ENCODE assay signal across 2 cellular contexts in the genomic region with DNA sequence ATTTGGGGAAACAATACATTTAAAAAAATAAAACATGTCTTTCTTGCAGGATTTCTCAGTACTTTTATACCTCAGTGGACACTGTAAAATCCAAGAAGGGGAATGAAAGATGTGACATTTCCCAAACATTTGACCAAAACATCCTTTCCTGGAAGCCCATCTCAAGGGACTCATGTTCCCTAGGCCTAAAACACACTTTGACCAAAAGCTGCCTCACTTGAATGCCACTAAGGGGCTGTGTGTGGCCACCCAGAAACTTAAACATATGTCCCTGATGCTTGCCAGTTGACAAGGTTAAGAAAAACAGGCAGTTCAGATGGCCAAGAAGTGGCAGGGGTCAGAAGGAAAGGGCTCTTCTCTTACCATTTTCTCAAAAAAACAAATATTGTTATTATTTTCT.
TF ChIP-seq lines count a peak whose summit lies in the region.

No MANE protein-coding gene starts in this region.

TF ChIP-seq in liver, 16 proteins besides CTCF, POLR2A, EP300 and RAD21 (continued from another document):
- TF ChIP-seq, protein P1, sequence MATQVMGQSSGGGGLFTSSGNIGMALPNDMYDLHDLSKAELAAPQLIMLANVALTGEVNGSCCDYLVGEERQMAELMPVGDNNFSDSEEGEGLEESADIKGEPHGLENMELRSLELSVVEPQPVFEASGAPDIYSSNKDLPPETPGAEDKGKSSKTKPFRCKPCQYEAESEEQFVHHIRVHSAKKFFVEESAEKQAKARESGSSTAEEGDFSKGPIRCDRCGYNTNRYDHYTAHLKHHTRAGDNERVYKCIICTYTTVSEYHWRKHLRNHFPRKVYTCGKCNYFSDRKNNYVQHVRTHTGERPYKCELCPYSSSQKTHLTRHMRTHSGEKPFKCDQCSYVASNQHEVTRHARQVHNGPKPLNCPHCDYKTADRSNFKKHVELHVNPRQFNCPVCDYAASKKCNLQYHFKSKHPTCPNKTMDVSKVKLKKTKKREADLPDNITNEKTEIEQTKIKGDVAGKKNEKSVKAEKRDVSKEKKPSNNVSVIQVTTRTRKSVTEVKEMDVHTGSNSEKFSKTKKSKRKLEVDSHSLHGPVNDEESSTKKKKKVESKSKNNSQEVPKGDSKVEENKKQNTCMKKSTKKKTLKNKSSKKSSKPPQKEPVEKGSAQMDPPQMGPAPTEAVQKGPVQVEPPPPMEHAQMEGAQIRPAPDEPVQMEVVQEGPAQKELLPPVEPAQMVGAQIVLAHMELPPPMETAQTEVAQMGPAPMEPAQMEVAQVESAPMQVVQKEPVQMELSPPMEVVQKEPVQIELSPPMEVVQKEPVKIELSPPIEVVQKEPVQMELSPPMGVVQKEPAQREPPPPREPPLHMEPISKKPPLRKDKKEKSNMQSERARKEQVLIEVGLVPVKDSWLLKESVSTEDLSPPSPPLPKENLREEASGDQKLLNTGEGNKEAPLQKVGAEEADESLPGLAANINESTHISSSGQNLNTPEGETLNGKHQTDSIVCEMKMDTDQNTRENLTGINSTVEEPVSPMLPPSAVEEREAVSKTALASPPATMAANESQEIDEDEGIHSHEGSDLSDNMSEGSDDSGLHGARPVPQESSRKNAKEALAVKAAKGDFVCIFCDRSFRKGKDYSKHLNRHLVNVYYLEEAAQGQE (IDR thresholded peaks at IDR 0.05), result no peak
- TF ChIP-seq JUND (IDR thresholded peaks at IDR 0.05) (no peak), RXRA (IDR thresholded peaks at IDR 0.05) (no peak), EGR1 (IDR thresholded peaks at IDR 0.05; ENCODE audit: low read depth in 2 of 2) (no peak), HNF4A (conservative IDR thresholded peaks at IDR 0.05) (no peak), FOXA1 (IDR thresholded peaks at IDR 0.05) (no peak)
- TF ChIP-seq, protein P2, sequence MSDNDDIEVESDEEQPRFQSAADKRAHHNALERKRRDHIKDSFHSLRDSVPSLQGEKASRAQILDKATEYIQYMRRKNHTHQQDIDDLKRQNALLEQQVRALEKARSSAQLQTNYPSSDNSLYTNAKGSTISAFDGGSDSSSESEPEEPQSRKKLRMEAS (IDR thresholded peaks at IDR 0.05), result no peak

TF ChIP-seq in HepG2, 621 proteins besides CTCF, POLR2A, EP300 and RAD21 (continued from another document):
- TF ChIP-seq, protein P3, sequence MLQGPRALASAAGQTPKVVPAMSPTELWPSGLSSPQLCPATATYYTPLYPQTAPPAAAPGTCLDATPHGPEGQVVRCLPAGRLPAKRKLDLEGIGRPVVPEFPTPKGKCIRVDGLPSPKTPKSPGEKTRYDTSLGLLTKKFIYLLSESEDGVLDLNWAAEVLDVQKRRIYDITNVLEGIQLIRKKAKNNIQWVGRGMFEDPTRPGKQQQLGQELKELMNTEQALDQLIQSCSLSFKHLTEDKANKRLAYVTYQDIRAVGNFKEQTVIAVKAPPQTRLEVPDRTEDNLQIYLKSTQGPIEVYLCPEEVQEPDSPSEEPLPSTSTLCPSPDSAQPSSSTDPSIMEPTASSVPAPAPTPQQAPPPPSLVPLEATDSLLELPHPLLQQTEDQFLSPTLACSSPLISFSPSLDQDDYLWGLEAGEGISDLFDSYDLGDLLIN (CRISPR knock-in tag; IDR thresholded peaks at IDR 0.05; ENCODE audit: borderline replicate concordance), result no peak
- TF ChIP-seq, protein P4, sequence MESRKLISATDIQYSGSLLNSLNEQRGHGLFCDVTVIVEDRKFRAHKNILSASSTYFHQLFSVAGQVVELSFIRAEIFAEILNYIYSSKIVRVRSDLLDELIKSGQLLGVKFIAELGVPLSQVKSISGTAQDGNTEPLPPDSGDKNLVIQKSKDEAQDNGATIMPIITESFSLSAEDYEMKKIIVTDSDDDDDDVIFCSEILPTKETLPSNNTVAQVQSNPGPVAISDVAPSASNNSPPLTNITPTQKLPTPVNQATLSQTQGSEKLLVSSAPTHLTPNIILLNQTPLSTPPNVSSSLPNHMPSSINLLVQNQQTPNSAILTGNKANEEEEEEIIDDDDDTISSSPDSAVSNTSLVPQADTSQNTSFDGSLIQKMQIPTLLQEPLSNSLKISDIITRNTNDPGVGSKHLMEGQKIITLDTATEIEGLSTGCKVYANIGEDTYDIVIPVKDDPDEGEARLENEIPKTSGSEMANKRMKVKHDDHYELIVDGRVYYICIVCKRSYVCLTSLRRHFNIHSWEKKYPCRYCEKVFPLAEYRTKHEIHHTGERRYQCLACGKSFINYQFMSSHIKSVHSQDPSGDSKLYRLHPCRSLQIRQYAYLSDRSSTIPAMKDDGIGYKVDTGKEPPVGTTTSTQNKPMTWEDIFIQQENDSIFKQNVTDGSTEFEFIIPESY (CRISPR knock-in tag; IDR thresholded peaks at IDR 0.05), result no peak
- TF ChIP-seq ZNF557 (CRISPR knock-in tag; IDR thresholded peaks at IDR 0.05) (no peak), ZNF451 (CRISPR knock-in tag; IDR thresholded peaks at IDR 0.05) (no peak)
- TF ChIP-seq, protein P5, sequence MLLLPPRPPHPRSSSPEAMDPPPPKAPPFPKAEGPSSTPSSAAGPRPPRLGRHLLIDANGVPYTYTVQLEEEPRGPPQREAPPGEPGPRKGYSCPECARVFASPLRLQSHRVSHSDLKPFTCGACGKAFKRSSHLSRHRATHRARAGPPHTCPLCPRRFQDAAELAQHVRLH (CRISPR knock-in tag; IDR thresholded peaks at IDR 0.05; ENCODE audit: borderline replicate concordance, low read depth), result no peak
- TF ChIP-seq, protein P1 (IDR thresholded peaks at IDR 0.05; ENCODE audit: borderline replicate concordance in 1 of 2, low read depth in 1 of 2, low read length in 2 of 2), result no peak
- TF ChIP-seq, protein P6, sequence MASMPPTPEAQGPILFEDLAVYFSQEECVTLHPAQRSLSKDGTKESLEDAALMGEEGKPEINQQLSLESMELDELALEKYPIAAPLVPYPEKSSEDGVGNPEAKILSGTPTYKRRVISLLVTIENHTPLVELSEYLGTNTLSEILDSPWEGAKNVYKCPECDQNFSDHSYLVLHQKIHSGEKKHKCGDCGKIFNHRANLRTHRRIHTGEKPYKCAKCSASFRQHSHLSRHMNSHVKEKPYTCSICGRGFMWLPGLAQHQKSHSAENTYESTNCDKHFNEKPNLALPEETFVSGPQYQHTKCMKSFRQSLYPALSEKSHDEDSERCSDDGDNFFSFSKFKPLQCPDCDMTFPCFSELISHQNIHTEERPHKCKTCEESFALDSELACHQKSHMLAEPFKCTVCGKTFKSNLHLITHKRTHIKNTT (CRISPR knock-in tag; IDR thresholded peaks at IDR 0.05), result no peak
